In the genomic region with DNA sequence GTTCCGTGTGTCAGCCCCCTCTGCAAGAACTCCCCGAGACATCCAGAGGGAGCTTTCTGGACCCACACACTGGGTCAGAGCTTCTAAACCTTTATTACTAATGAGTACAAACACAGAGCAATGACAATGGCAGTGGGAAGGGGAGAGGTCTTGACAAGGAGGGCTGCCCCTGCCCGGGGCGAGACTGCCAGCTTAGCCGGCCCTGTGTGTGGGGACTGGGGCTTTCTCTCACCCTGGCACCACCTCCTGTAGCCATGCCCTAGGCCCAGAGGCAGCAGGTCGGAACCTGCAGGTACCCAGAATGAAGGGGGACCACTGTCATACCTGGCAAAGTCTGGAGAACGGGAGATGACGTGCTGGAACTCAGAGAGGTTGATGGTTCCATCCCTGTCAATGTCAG, we compare ENCODE assay signal across 8 cellular contexts. TPM values are rescaled to one million over a fixed set of nuclear protein-coding genes. Genes with fewer than 3 reads are reported as not detected.
DNase-seq lines count a peak whose midpoint lies in the region; ATAC-seq and TF ChIP-seq lines count a peak whose summit lies in the region.

No MANE protein-coding gene starts in this region.

- H3K27me3 ChIP-seq in right atrium auricular region (no peaks in the 10 kb centered on the region), adrenal gland (no peaks in the 10 kb centered on the region), muscle layer of colon (ENCODE audit: control insufficient read depth in 1 of 2, insufficient read depth in 2 of 2, low read length in 2 of 2) (no peaks in the 10 kb centered on the region)

- intact Hi-C loops in left cardiac atrium (cut with DNase I) = no loop called here
- intact Hi-C loops in adrenal gland (cut with DNase I) = no loop called here

- peaks cover 47% of the 10 kb centered on the region for H3K36me3 ChIP-seq in right atrium auricular region
- peaks cover 0 to 51% of the 10 kb centered on the region in 2 donors for H3K36me3 ChIP-seq in adrenal gland (replicated peaks in 1 of 2)
- H3K36me3 ChIP-seq in muscle layer of colon (ENCODE audit: insufficient read depth, low read length) = peaks cover 42% of the 10 kb centered on the region

- no peak for TF ChIP-seq POLR2A in adrenal gland (IDR thresholded peaks at IDR 0.05)

- H3K27me3 Mint-ChIP-seq in type B pancreatic cell = no peaks in the 10 kb centered on the region

- 53 to 83% (median 55%) methylated on average over 2 to 8 of the region's 8 CpGs for WGBS in adrenal gland, 4 donors

- ATAC-seq in left cardiac atrium = no peak
- ATAC-seq in GM19395 (IDR thresholded peaks at IDR 0.05; ENCODE audit: unreplicated experiment) = no peak
- ATAC-seq in HG02763 (IDR thresholded peaks at IDR 0.05; ENCODE audit: unreplicated experiment) = no peak

- H3K4me3 ChIP-seq in right atrium auricular region (no peak overlapping the region), adrenal gland (no peak overlapping the region), muscle layer of colon (ENCODE audit: low read depth in 1 of 2, low read length in 2 of 2) (no peak overlapping the region)

- peaks cover 11% of the 10 kb centered on the region for H3K36me3 Mint-ChIP-seq in type B pancreatic cell

- no peak overlapping the region for H3K9ac ChIP-seq in muscle layer of colon (ENCODE audit: low read length)

- DNase-seq in right atrium auricular region (ENCODE audit: low spot score) (no peak), left cardiac atrium (no peak), adrenal gland (no peak), cerebellar nuclear complex (lab: John Stamatoyannopoulos, UW) (no peak), type B pancreatic cell (ENCODE audit: extremely low spot score, unreplicated experiment) (no peak)

- H3K27ac ChIP-seq in right atrium auricular region (peak overlapping the region; percentile 84 to 86), adrenal gland (peak overlapping the region; percentile 86 to 97 (median 90)), muscle layer of colon (ENCODE audit: low read depth, low read length) (peak overlapping the region; percentile 21)

- H3K9me3 ChIP-seq in right atrium auricular region = no peaks in the 10 kb centered on the region
- H3K9me3 ChIP-seq in adrenal gland (replicated peaks in 1 of 3) = no peaks in the 10 kb centered on the region
- H3K9me3 ChIP-seq in muscle layer of colon (ENCODE audit: low read length) = no peaks in the 10 kb centered on the region

- H3K4me3 Mint-ChIP-seq in type B pancreatic cell = no peak overlapping the region

- H3K4me1 ChIP-seq in right atrium auricular region = peaks cover 0 to 50% of the 10 kb centered on the region in 2 donors
- peaks cover 41 to 53% of the 10 kb centered on the region in 2 donors for H3K4me1 ChIP-seq in adrenal gland (replicated peaks in 1 of 2)
- H3K4me1 ChIP-seq in muscle layer of colon (ENCODE audit: insufficient read depth, low read length) = peaks cover 62% of the 10 kb centered on the region

- peaks cover 13% of the 10 kb centered on the region for H3K4me1 Mint-ChIP-seq in type B pancreatic cell (ENCODE audit: unreplicated experiment)

- no peak for TF ChIP-seq CTCF in right atrium auricular region (IDR thresholded peaks at IDR 0.05)
- TF ChIP-seq CTCF in adrenal gland (IDR thresholded peaks at IDR 0.05) = no peak
- TF ChIP-seq CTCF in type B pancreatic cell (conservative IDR thresholded peaks at IDR 0.05) = no peak

- H3K9me3 Mint-ChIP-seq in type B pancreatic cell = no peaks in the 10 kb centered on the region

- no peak overlapping the region for H3K27ac Mint-ChIP-seq in type B pancreatic cell

RNA-seq across cellular contexts. Expression of a gene that starts 3.1 kb away (rescaled TPM):
- 10 to 100 TPM; 24.9 to 31.1 TPM for total RNA-seq in right atrium auricular region
- total RNA-seq in left cardiac atrium = 10 to 100 TPM; 53.2 to 55.0 TPM
- total RNA-seq in adrenal gland = 100 to 1,000 TPM in 5 of 8 donors, 10 to 100 TPM in 3; 38.8 to 191 (median 121) TPM
- 100 to 1,000 TPM; 138 to 259 (median 141) TPM for polyA plus RNA-seq in adrenal gland
- 31.6 and 36.8 TPM in 2 replicates for total RNA-seq in type B pancreatic cell (ENCODE audit: low replicate concordance)

RNA-seq across cellular contexts. Expression of a gene that starts 3.4 kb away (rescaled TPM):
- total RNA-seq in right atrium auricular region (10 to 100 TPM in 1 of 2 donors, 1 to 10 TPM in 1; 8.6 to 16.1 TPM), left cardiac atrium (10 to 100 TPM in 1 of 2 donors, 1 to 10 TPM in 1; 9.4 to 11.9 TPM), adrenal gland (10 to 100 TPM in 5 of 8 donors, 1 to 10 TPM in 3; 7.0 to 17.1 (median 10.4) TPM), type B pancreatic cell (ENCODE audit: low replicate concordance) (6.1 and 9.6 TPM in 2 replicates)
- 1 to 10 TPM; 2.6 to 4.7 (median 2.9) TPM for polyA plus RNA-seq in adrenal gland

RNA-seq across cellular contexts. Expression of a gene that starts 18.7 kb away (rescaled TPM):
- not detected for total RNA-seq in right atrium auricular region
- total RNA-seq in left cardiac atrium = not detected
- under 1 TPM in 3 of 8 donors, not detected in 5; 0.28 to 0.43 (median 0.42) TPM for total RNA-seq in adrenal gland
- 1 to 10 TPM in 1 of 3 donors, under 1 TPM in 2; 0.11 to 1.9 (median 0.20) TPM for polyA plus RNA-seq in adrenal gland
- total RNA-seq in type B pancreatic cell (ENCODE audit: low replicate concordance) = 0.58 TPM in 1 of 2 replicates, not detected in the other

RNA-seq across cellular contexts. Expression of a gene that starts 29.5 kb away (rescaled TPM):
- total RNA-seq in right atrium auricular region = 10 to 100 TPM; 22.1 to 31.6 TPM
- total RNA-seq in left cardiac atrium = 10 to 100 TPM; 26.2 to 41.2 TPM
- 100 to 1,000 TPM in 4 of 8 donors, 10 to 100 TPM in 4; 27.5 to 155 (median 97.3) TPM for total RNA-seq in adrenal gland
- 10 to 100 TPM; 20.2 to 50.3 (median 41.6) TPM for polyA plus RNA-seq in adrenal gland
- total RNA-seq in type B pancreatic cell (ENCODE audit: low replicate concordance) = 28.0 and 28.9 TPM in 2 replicates

RNA-seq across cellular contexts. Expression of a gene that starts 34.9 kb away (rescaled TPM):
- total RNA-seq in right atrium auricular region (100 to 1,000 TPM; 107 to 110 TPM), left cardiac atrium (100 to 1,000 TPM; 115 to 131 TPM), adrenal gland (100 to 1,000 TPM in 5 of 8 donors, 10 to 100 TPM in 3; 61.4 to 131 (median 103) TPM), type B pancreatic cell (ENCODE audit: low replicate concordance) (79.2 and 103 TPM in 2 replicates)
- 100 to 1,000 TPM in 1 of 3 donors, 10 to 100 TPM in 2; 53.5 to 133 (median 56.3) TPM for polyA plus RNA-seq in adrenal gland

Comparison
In these comparisons a context has a peak if more than half of its experiments do, and no peak if none do; other contexts are left out.
1. H3K27ac ChIP-seq: peak in every context shown above with its lines; median percentile 90 in adrenal gland; 85 in right atrium auricular region; 21 in muscle layer of colon.